ENCODE assay signal across 25 cellular contexts in genomic region chr5:58135571-58136335, GRCh38.
DNase-seq lines count a peak whose midpoint lies in the region; ATAC-seq and TF ChIP-seq lines count a peak whose summit lies in the region.
"Had no signal": no experiment of that assay in that cellular context is flagged by ENCODE, and none has a peak within 500 bp of the region (broad histone marks: within the 10 kb centered on the region; RNA-seq: fewer than 3 reads in every experiment).

No MANE protein-coding gene starts in this region.

- CTCF ChIA-PET in mammary epithelial cell (lab: Charles Lee; ENCODE audit: low non-redundant PET) = no interaction called here

- H3K79me2 ChIP-seq in mammary epithelial cell (ENCODE audit: insufficient read depth, low read length) = no peaks in the 10 kb centered on the region

- H3K4me1 ChIP-seq in mammary epithelial cell (ENCODE audit: insufficient read depth, low read length) = peaks cover 12% of the 10 kb centered on the region

- no peak for ATAC-seq in left lobe of liver
- ATAC-seq: stimulated activated naive CD8-positive, alpha-beta T cell treated with anti-CD3 and anti-CD28 coated beads, Interleukin-15, amount 100 ng/mL, for 72 hours had no signal

- H3K4me2 ChIP-seq in mammary epithelial cell (ENCODE audit: insufficient read depth, low read depth, low read length) = no peak overlapping the region

- in situ Hi-C loops in mammary epithelial cell (cut with MboI; ENCODE audit: low sequenced_read_pairs in 2 of 2) = no loop called here

- WGBS in mammary epithelial cell (ENCODE audit: low coverage, missing lambda C conversion rate) = 84% methylated on average over 5 of the region's 5 CpGs

- no peaks in the 10 kb centered on the region for H4K20me1 ChIP-seq in mammary epithelial cell (ENCODE audit: insufficient read depth, low read length)

- H3K4me3 ChIP-seq in AG10803 (ENCODE audit: low read length) (no peak overlapping the region), mammary epithelial cell (replicated peaks in 1 of 3; ENCODE audit: insufficient read depth in 1 of 3, low read depth in 2 of 3, low read length in 3 of 3) (no peak overlapping the region)
- H3K4me3 ChIP-seq: coronary artery, heart right ventricle, psoas muscle had no signal

- H3K27ac ChIP-seq in mammary epithelial cell (ENCODE audit: insufficient read depth, low read depth, low read length) = no peak overlapping the region
- H3K27ac ChIP-seq: coronary artery, HL-60, psoas muscle, RWPE1 had no signal

- no peak overlapping the region for H3K9ac ChIP-seq in mammary epithelial cell (ENCODE audit: insufficient read depth, low read length)

- BruUV-seq in mammary epithelial cell (replicated peaks; lab: Mats Ljungman, UMichigan) = no TSS peak

- H3K9me3 Mint-ChIP-seq in HFFc6 (no peaks in the 10 kb centered on the region), CD14-positive monocyte (peaks cover 0 to 2% (median 0%) of the 10 kb centered on the region in 7 donors)
- H3K9me3 Mint-ChIP-seq: activated B cell treated with CpG ODN at 0.5 μM for 24 hours; nephron progenitor cell; stimulated activated naive CD8-positive, alpha-beta T cell treated with anti-CD3 and anti-CD28 coated beads, Interleukin-15, amount 100 ng/mL, for 72 hours had no signal

- DNase-seq in AG10803 (ENCODE audit: low read depth) (peak; percentile 53), HFFc6 (peak; percentile 35), mammary epithelial cell (peak; percentile 28), iris pigment epithelial cell (ENCODE audit: low read depth) (peak; percentile 84), left lobe of liver (ENCODE audit: low spot score) (no peak), CD14-positive monocyte (ENCODE audit: low spot score) (no peak), HuH-7 (ENCODE audit: low spot score) (no peak), COLO668 (lab: John Stamatoyannopoulos, UW; ENCODE audit: unreplicated experiment) (no peak)
- DNase-seq: activated B cell treated with CpG ODN at 0.5 μM for 24 hours; amniotic stem cell; heart right ventricle; islet precursor cell; KG1; mesendoderm; NCI-H1105 treated with DMSO at 0.1 percent for 48 hours; NCI-H2171 treated with DMSO at 0.1 percent for 48 hours; NCI-H82; nephron progenitor cell; psoas muscle; stimulated activated naive CD8-positive, alpha-beta T cell treated with anti-CD3 and anti-CD28 coated beads, Interleukin-15, amount 100 ng/mL, for 72 hours; T-helper 1 cell had no signal

- H3K27me3 Mint-ChIP-seq in HFFc6 (ENCODE audit: insufficient read depth) (no peaks in the 10 kb centered on the region; the same call in 1 of the 2 replicates), CD14-positive monocyte (ENCODE audit: low read depth in 3 of 3) (peaks cover 0 to 2% (median 1%) of the 10 kb centered on the region in 3 donors)
- H3K27me3 Mint-ChIP-seq: stimulated activated naive CD8-positive, alpha-beta T cell treated with anti-CD3 and anti-CD28 coated beads, Interleukin-15, amount 100 ng/mL, for 72 hours had no signal

- no peaks in the 10 kb centered on the region for H3K36me3 ChIP-seq in mammary epithelial cell (ENCODE audit: insufficient read depth, low read length)
- H3K36me3 ChIP-seq: heart right ventricle had no signal

- H3K4me3 Mint-ChIP-seq in HFFc6 = peak overlapping the region; percentile 41; the same call in 1 of the 2 replicates
- H3K4me3 Mint-ChIP-seq in CD14-positive monocyte = no peak overlapping the region
- H3K4me3 Mint-ChIP-seq: activated B cell treated with CpG ODN at 0.5 μM for 24 hours; B cell; nephron progenitor cell; stimulated activated naive CD8-positive, alpha-beta T cell treated with anti-CD3 and anti-CD28 coated beads, Interleukin-15, amount 100 ng/mL, for 72 hours had no signal

- H3K36me3 Mint-ChIP-seq in HFFc6 (ENCODE audit: low read depth) = no peaks in the 10 kb centered on the region; the same call in 1 of the 2 replicates
- no peaks in the 10 kb centered on the region for H3K36me3 Mint-ChIP-seq in CD14-positive monocyte

- H3K9me3 ChIP-seq in mammary epithelial cell (replicated peaks; ENCODE audit: insufficient read depth, low read length) = no peaks in the 10 kb centered on the region
- H3K9me3 ChIP-seq: heart right ventricle, psoas muscle had no signal

- intact Hi-C loops in mammary epithelial cell (cut with micrococcal nuclease) = no loop called here
- intact Hi-C loops in CD14-positive monocyte (cut with micrococcal nuclease) = no loop called here

- no peak overlapping the region for H2AFZ ChIP-seq in mammary epithelial cell (ENCODE audit: low read depth, low read length)

- H3K27me3 ChIP-seq in mammary epithelial cell (ENCODE audit: insufficient read depth, low read length) = no peaks in the 10 kb centered on the region
- H3K27me3 ChIP-seq: heart right ventricle had no signal

- H3K4me1 Mint-ChIP-seq in HFFc6 (ENCODE audit: low read depth) (peaks cover 41% of the 10 kb centered on the region), CD14-positive monocyte (no peaks in the 10 kb centered on the region)
- H3K4me1 Mint-ChIP-seq: activated B cell treated with CpG ODN at 0.5 μM for 24 hours; B cell; nephron progenitor cell; stimulated activated naive CD8-positive, alpha-beta T cell treated with anti-CD3 and anti-CD28 coated beads, Interleukin-15, amount 100 ng/mL, for 72 hours had no signal

- dilution Hi-C loops in mammary epithelial cell (cut with HindIII; ENCODE audit: low sequenced_read_pairs) = no loop called here

- TF ChIP-seq CTCF in AG10803 (conservative IDR thresholded peaks at IDR 0.05; ENCODE audit: low read length) = no peak
- TF ChIP-seq CTCF in HFFc6 (IDR thresholded peaks at IDR 0.05) = no peak
- TF ChIP-seq CTCF in mammary epithelial cell (conservative IDR thresholded peaks at IDR 0.05 in 1 of 2, IDR thresholded peaks at IDR 0.05 in 1 of 2; ENCODE audit: extremely low read depth in 1 of 2, insufficient read depth in 1 of 2, low read depth in 1 of 2, low read length in 2 of 2) = no peak
- no peak for TF ChIP-seq CTCF in CD14-positive monocyte (IDR thresholded peaks at IDR 0.05)

- H3K27ac Mint-ChIP-seq in HFFc6 (peak overlapping the region; percentile 44), CD14-positive monocyte (no peak overlapping the region)
- H3K27ac Mint-ChIP-seq: activated B cell treated with CpG ODN at 0.5 μM for 24 hours; B cell; nephron progenitor cell; stimulated activated naive CD8-positive, alpha-beta T cell treated with anti-CD3 and anti-CD28 coated beads, Interleukin-15, amount 100 ng/mL, for 72 hours had no signal

Comparison
In these comparisons a context has a peak if more than half of its experiments do, and no peak if none do; other contexts are left out.
1. DNase-seq: peak in AG10803 (single experiment), HFFc6 (single experiment), mammary epithelial cell (single experiment) and iris pigment epithelial cell (single experiment); none in left lobe of liver (single experiment), CD14-positive monocyte (single experiment), HuH-7 (single experiment) and COLO668 (single experiment).